8 cellular contexts compared by ENCODE assay signal in genomic region chr5:43065384-43066230, GRCh38.
DNase-seq lines count a peak whose midpoint lies in the region; ATAC-seq and TF ChIP-seq lines count a peak whose summit lies in the region.

No MANE protein-coding gene starts in this region.

- peaks cover 16% of the 10 kb centered on the region for H3K36me3 ChIP-seq in BLaER1

- peaks cover 40% of the 10 kb centered on the region for H3K4me1 ChIP-seq in BLaER1

- peaks cover 5% of the 10 kb centered on the region for H3K9me3 ChIP-seq in BLaER1

- no peak for DNase-seq in LNCaP clone FGC (ENCODE audit: low read depth)
- DNase-seq in central memory CD4-positive, alpha-beta T cell, result peak; percentile 36
- DNase-seq in stimulated activated CD4-positive, alpha-beta T cell treated with anti-CD3 and anti-CD28 coated beads, Interleukin-1b, Interleukin-23, amount 100 ng/mL, for 48 hours, result peak; percentile 67

- H3K4me2 ChIP-seq in BLaER1, result peak overlapping the region; percentile 98

- H3K4me3 ChIP-seq in BLaER1 (peak overlapping the region; percentile 82), LNCaP clone FGC (ENCODE audit: low read depth, low read length) (peak overlapping the region; percentile 85), WI38 (ENCODE audit: low read depth, low read length) (peak overlapping the region; percentile 89)

- H3K27me3 ChIP-seq in BLaER1 (no peaks in the 10 kb centered on the region), layer of hippocampus (ENCODE audit: control insufficient read depth, insufficient read depth, low read length) (no peaks in the 10 kb centered on the region)

- peak; percentile 4 for ATAC-seq in GM19463 (IDR thresholded peaks at IDR 0.05; ENCODE audit: unreplicated experiment)
- no peak for ATAC-seq in HG03469 (IDR thresholded peaks at IDR 0.05; ENCODE audit: unreplicated experiment)

- no peaks in the 10 kb centered on the region for H4K20me1 ChIP-seq in BLaER1

- H3K27ac ChIP-seq in BLaER1 (peak overlapping the region; percentile 97), layer of hippocampus (ENCODE audit: low read depth, low read length) (peak overlapping the region; percentile 99)

- H3K9ac ChIP-seq in BLaER1, result peak overlapping the region; percentile 96

- TF ChIP-seq CTCF in LNCaP clone FGC (IDR thresholded peaks at IDR 0.05; ENCODE audit: control insufficient read depth, extremely low read depth, insufficient read depth), result no peak
- TF ChIP-seq CTCF in WI38 (IDR thresholded peaks at IDR 0.05; ENCODE audit: low read depth, low read length), result no peak
